In the genomic region with DNA sequence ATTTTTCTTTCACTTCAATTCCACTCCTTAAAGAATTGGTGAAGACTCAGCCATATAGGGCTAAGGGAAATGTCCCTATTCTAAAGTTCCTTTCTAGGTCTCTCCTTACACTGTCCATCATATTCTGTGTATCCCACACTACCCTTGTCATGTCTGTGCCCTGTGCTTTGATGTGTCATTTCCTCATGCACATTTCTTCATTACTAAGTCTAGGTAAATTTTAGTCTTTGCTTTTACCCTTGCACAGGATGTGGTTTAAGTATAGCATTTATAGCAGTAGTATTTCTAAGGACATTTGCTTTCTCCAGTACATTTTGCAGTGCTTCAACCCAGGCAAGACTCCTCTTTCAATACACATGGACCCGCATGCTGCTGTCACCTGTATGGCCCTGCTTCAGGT, we compare ENCODE assay signal across 11 cellular contexts.
DNase-seq lines count a peak whose midpoint lies in the region; ATAC-seq and TF ChIP-seq lines count a peak whose summit lies in the region.
"Had no signal": no experiment of that assay in that cellular context is flagged by ENCODE, and none has a peak within 500 bp of the region (broad histone marks: within the 10 kb centered on the region; RNA-seq: fewer than 3 reads in every experiment).

No MANE protein-coding gene starts in this region.

- peaks cover 4% of the 10 kb centered on the region for H3K9me3 Mint-ChIP-seq in activated naive CD8-positive, alpha-beta T cell treated with anti-CD3 and anti-CD28 coated beads, Interleukin-2, amount 50 U/mL, for 24 hours

- DNase-seq in activated naive CD8-positive, alpha-beta T cell treated with anti-CD3 and anti-CD28 coated beads, Interleukin-2, amount 50 U/mL, for 24 hours: no peak
- DNase-seq in T1000 (lab: John Stamatoyannopoulos, UW) (no peak), HPDE6-E6E7 (ENCODE audit: extremely low spot score) (no peak)
- no peak for DNase-seq in activated effector memory CD4-positive, alpha-beta T cell treated with Interleukin-2 at 50 U/mL for 16 hours
- DNase-seq: activated gamma-delta T cell, heart left ventricle, NCI-H526 had no signal

- H3K4me1 Mint-ChIP-seq in activated naive CD8-positive, alpha-beta T cell treated with anti-CD3 and anti-CD28 coated beads, Interleukin-2, amount 50 U/mL, for 24 hours: peaks cover 44% of the 10 kb centered on the region

- H3K27ac Mint-ChIP-seq in activated naive CD8-positive, alpha-beta T cell treated with anti-CD3 and anti-CD28 coated beads, Interleukin-2, amount 50 U/mL, for 24 hours: peak overlapping the region; percentile 81

- H3K36me3 Mint-ChIP-seq in activated naive CD8-positive, alpha-beta T cell treated with anti-CD3 and anti-CD28 coated beads, Interleukin-2, amount 50 U/mL, for 24 hours (ENCODE audit: low read depth): peaks cover 2% of the 10 kb centered on the region

- ATAC-seq in GM18505 (IDR thresholded peaks at IDR 0.05; ENCODE audit: unreplicated experiment): peak; percentile 97
- ATAC-seq in GM21515 (IDR thresholded peaks at IDR 0.05; ENCODE audit: unreplicated experiment): peak; percentile 92
- ATAC-seq in HG03442 (IDR thresholded peaks at IDR 0.05; ENCODE audit: unreplicated experiment): peak; percentile 97
- peak; percentile 99 for ATAC-seq in activated naive CD8-positive, alpha-beta T cell treated with anti-CD3 and anti-CD28 coated beads, Interleukin-2, amount 50 U/mL, for 24 hours
- ATAC-seq in SK-N-SH treated with all-trans-retinoic acid at 6 μM for 48 hours: no peak
- ATAC-seq: heart left ventricle had no signal

- no peak for TF ChIP-seq POLR2A in GM18505 (IDR thresholded peaks at IDR 0.05; ENCODE audit: borderline replicate concordance, extremely low read depth, insufficient read depth, insufficient read length)

- no peaks in the 10 kb centered on the region for H3K27me3 Mint-ChIP-seq in activated naive CD8-positive, alpha-beta T cell treated with anti-CD3 and anti-CD28 coated beads, Interleukin-2, amount 50 U/mL, for 24 hours

- peak overlapping the region; percentile 46 for H3K4me3 Mint-ChIP-seq in activated naive CD8-positive, alpha-beta T cell treated with anti-CD3 and anti-CD28 coated beads, Interleukin-2, amount 50 U/mL, for 24 hours

TF ChIP-seq in SK-N-SH treated with all-trans-retinoic acid at 6 μM for 48 hours, 23 proteins besides CTCF, POLR2A, EP300 and RAD21:
- no peak for TF ChIP-seq ZFP30 (CRISPR knock-in tag; IDR thresholded peaks at IDR 0.05)
- TF ChIP-seq ZC3H10 (CRISPR knock-in tag; IDR thresholded peaks at IDR 0.05): no peak
- no peak for TF ChIP-seq CSDC2 (CRISPR knock-in tag; IDR thresholded peaks at IDR 0.05)
- TF ChIP-seq BACH2 (CRISPR knock-in tag; IDR thresholded peaks at IDR 0.05; ENCODE audit: borderline replicate concordance): no peak
- no peak for TF ChIP-seq ESRRG (CRISPR knock-in tag; IDR thresholded peaks at IDR 0.05)
- TF ChIP-seq TOX (CRISPR knock-in tag; IDR thresholded peaks at IDR 0.05; ENCODE audit: borderline replicate concordance): no peak
- no peak for TF ChIP-seq ZNF8 (CRISPR knock-in tag; IDR thresholded peaks at IDR 0.05)
- TF ChIP-seq, protein P1, sequence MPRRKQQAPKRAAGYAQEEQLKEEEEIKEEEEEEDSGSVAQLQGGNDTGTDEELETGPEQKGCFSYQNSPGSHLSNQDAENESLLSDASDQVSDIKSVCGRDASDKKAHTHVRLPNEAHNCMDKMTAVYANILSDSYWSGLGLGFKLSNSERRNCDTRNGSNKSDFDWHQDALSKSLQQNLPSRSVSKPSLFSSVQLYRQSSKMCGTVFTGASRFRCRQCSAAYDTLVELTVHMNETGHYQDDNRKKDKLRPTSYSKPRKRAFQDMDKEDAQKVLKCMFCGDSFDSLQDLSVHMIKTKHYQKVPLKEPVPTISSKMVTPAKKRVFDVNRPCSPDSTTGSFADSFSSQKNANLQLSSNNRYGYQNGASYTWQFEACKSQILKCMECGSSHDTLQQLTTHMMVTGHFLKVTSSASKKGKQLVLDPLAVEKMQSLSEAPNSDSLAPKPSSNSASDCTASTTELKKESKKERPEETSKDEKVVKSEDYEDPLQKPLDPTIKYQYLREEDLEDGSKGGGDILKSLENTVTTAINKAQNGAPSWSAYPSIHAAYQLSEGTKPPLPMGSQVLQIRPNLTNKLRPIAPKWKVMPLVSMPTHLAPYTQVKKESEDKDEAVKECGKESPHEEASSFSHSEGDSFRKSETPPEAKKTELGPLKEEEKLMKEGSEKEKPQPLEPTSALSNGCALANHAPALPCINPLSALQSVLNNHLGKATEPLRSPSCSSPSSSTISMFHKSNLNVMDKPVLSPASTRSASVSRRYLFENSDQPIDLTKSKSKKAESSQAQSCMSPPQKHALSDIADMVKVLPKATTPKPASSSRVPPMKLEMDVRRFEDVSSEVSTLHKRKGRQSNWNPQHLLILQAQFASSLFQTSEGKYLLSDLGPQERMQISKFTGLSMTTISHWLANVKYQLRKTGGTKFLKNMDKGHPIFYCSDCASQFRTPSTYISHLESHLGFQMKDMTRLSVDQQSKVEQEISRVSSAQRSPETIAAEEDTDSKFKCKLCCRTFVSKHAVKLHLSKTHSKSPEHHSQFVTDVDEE (CRISPR knock-in tag; IDR thresholded peaks at IDR 0.05): no peak
- no peak for TF ChIP-seq TCF4 (CRISPR knock-in tag; IDR thresholded peaks at IDR 0.05; ENCODE audit: borderline replicate concordance)
- TF ChIP-seq CSRNP3 (CRISPR knock-in tag; IDR thresholded peaks at IDR 0.05): no peak
- TF ChIP-seq ZNF70 (CRISPR knock-in tag; IDR thresholded peaks at IDR 0.05): no peak
- TF ChIP-seq ZFP3 (CRISPR knock-in tag; IDR thresholded peaks at IDR 0.05): no peak
- no peak for TF ChIP-seq ARNTL (CRISPR knock-in tag; IDR thresholded peaks at IDR 0.05; ENCODE audit: borderline replicate concordance, low read depth)
- TF ChIP-seq, protein P2, sequence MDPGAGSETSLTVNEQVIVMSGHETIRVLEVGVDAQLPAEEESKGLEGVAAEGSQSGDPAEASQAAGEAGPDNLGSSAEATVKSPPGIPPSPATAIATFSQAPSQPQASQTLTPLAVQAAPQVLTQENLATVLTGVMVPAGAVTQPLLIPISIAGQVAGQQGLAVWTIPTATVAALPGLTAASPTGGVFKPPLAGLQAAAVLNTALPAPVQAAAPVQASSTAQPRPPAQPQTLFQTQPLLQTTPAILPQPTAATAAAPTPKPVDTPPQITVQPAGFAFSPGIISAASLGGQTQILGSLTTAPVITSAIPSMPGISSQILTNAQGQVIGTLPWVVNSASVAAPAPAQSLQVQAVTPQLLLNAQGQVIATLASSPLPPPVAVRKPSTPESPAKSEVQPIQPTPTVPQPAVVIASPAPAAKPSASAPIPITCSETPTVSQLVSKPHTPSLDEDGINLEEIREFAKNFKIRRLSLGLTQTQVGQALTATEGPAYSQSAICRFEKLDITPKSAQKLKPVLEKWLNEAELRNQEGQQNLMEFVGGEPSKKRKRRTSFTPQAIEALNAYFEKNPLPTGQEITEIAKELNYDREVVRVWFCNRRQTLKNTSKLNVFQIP (CRISPR knock-in tag; IDR thresholded peaks at IDR 0.05; ENCODE audit: borderline replicate concordance, low read depth): no peak
